Comparison of ENCODE assay signal across 1 cellular context in genomic region chrX:135463937-135464336, GRCh38.
TF ChIP-seq lines count a peak whose summit lies in the region.

No MANE protein-coding gene starts in this region.

TF ChIP-seq in GM23338, 12 proteins besides CTCF, POLR2A, EP300 and RAD21:
- no peak for TF ChIP-seq ZNF462 (CRISPR knock-in tag; IDR thresholded peaks at IDR 0.05)
- no peak for TF ChIP-seq STAT1 (IDR thresholded peaks at IDR 0.05; ENCODE audit: unreplicated experiment)
- TF ChIP-seq ETS1 (IDR thresholded peaks at IDR 0.05): no peak
- TF ChIP-seq EZH2phosphoT487 (IDR thresholded peaks at IDR 0.05; ENCODE audit: unreplicated experiment): no peak
